8 cellular contexts compared by ENCODE assay signal in genomic region chr11:5691238-5691962, GRCh38. TPM values are rescaled to one million over a fixed set of nuclear protein-coding genes. Genes with fewer than 3 reads are reported as not detected.
DNase-seq lines count a peak whose midpoint lies in the region; ATAC-seq and TF ChIP-seq lines count a peak whose summit lies in the region.
"Not testable (repeated sequence)": the region's sequence is repeated elsewhere in the genome, so short reads cannot be mapped to it uniquely, and the experiment has no call there.
"Had no signal": no experiment of that assay in that cellular context is flagged by ENCODE, and none has a peak within 500 bp of the region (broad histone marks: within the 10 kb centered on the region; RNA-seq: fewer than 3 reads in every experiment).

No MANE protein-coding gene starts in this region.

- peak overlapping the region; percentile 74 for H3K4me3 ChIP-seq in GM12875 (ENCODE audit: low read depth, low read length)
- peak overlapping the region; percentile 36 to 52; a peak in 3 of 4 replicates for H3K4me3 ChIP-seq in SK-N-SH (ENCODE audit: low read depth in 2 of 2, low read length in 1 of 2)
- peak overlapping the region; percentile 64 for H3K4me3 ChIP-seq in coronary artery
- H3K4me3 ChIP-seq in left ventricle myocardium inferior: peak overlapping the region; percentile 65

- not testable (repeated sequence) for TF ChIP-seq RAD21 in SK-N-SH (IDR thresholded peaks at IDR 0.05; ENCODE audit: low read length)

- H3K27ac ChIP-seq in SK-N-SH (ENCODE audit: low read depth in 2 of 2, low read length in 1 of 2): peak overlapping the region; percentile 82 to 92; a peak in 2 of 4 replicates
- H3K27ac ChIP-seq in coronary artery: peak overlapping the region; percentile 85 to 89
- peak overlapping the region; percentile 90 for H3K27ac ChIP-seq in left ventricle myocardium inferior (replicated peaks)

- H3K79me2 ChIP-seq in SK-N-SH (ENCODE audit: insufficient read depth): not testable (repeated sequence)

- not testable (repeated sequence) for H3K4me1 ChIP-seq in SK-N-SH (ENCODE audit: control insufficient read depth in 1 of 2, insufficient read depth in 2 of 2, low read depth in 1 of 2, low read length in 1 of 2)
- H3K4me1 ChIP-seq in left ventricle myocardium inferior: peaks cover 43% of the 10 kb centered on the region

- H3F3A ChIP-seq in SK-N-SH (replicated peaks; ENCODE audit: insufficient read depth): not testable (repeated sequence)

- H3K27ac Mint-ChIP-seq in activated naive CD4-positive, alpha-beta T cell treated with anti-CD3 and anti-CD28 coated beads, Interleukin-2, amount 10 ng/mL, durations not matched to agents 7 days and 5 days: peak overlapping the region; percentile 94
- H3K27ac Mint-ChIP-seq in naive B cell: peak overlapping the region; percentile 95 to 99 (median 96)
- peak overlapping the region; percentile 95 for H3K27ac Mint-ChIP-seq in stimulated activated naive B cell treated with anti-CD40 and anti-IgM and Interleukin-4, amounts not matched to agents 10 μg/mL and 1 μg/mL and 100 μg/mL, for 72 hours

- H3K27me3 ChIP-seq in SK-N-SH (ENCODE audit: insufficient read depth); left ventricle myocardium inferior (ENCODE audit: low read depth): not testable (repeated sequence)

- TF ChIP-seq EP300 in SK-N-SH (IDR thresholded peaks at IDR 0.05; ENCODE audit: borderline replicate concordance in 1 of 2, low read depth in 1 of 2, low read length in 1 of 2): not testable (repeated sequence)

- H3K4me2 ChIP-seq in SK-N-SH: peak overlapping the region; percentile 76

- H3K9me3 ChIP-seq in SK-N-SH; left ventricle myocardium inferior (replicated peaks): not testable (repeated sequence)

- H3K4me3 Mint-ChIP-seq in activated naive CD4-positive, alpha-beta T cell treated with anti-CD3 and anti-CD28 coated beads, Interleukin-2, amount 10 ng/mL, durations not matched to agents 7 days and 5 days: peak overlapping the region; percentile 90
- H3K4me3 Mint-ChIP-seq in naive B cell: peak overlapping the region; percentile 90 to 100 (median 96)
- peak overlapping the region; percentile 88 to 95 for H3K4me3 Mint-ChIP-seq in stimulated activated naive B cell treated with anti-CD40 and anti-IgM and Interleukin-4, amounts not matched to agents 10 μg/mL and 1 μg/mL and 100 μg/mL, for 72 hours

- H2AFZ ChIP-seq in SK-N-SH (ENCODE audit: low read depth): peak overlapping the region; percentile 58; the same call in 1 of the 2 replicates

- not testable (repeated sequence) for TF ChIP-seq CTCF in GM12875 (IDR thresholded peaks at IDR 0.05; ENCODE audit: borderline replicate concordance, insufficient read depth, low read depth, low read length); SK-N-SH (IDR thresholded peaks at IDR 0.05); coronary artery (IDR thresholded peaks at IDR 0.05); left ventricle myocardium inferior (IDR thresholded peaks at IDR 0.05; ENCODE audit: borderline replicate concordance)

- WGBS in SK-N-SH (ENCODE audit: low lambda C conversion rate): 41% methylated on average over 11 of the region's 12 CpGs

- not testable (repeated sequence) for H4K20me1 ChIP-seq in SK-N-SH (ENCODE audit: insufficient read depth)

- not testable (repeated sequence) for H3K27me3 Mint-ChIP-seq in activated naive CD4-positive, alpha-beta T cell treated with anti-CD3 and anti-CD28 coated beads, Interleukin-2, amount 10 ng/mL, durations not matched to agents 7 days and 5 days; naive B cell; stimulated activated naive B cell treated with anti-CD40 and anti-IgM and Interleukin-4, amounts not matched to agents 10 μg/mL and 1 μg/mL and 100 μg/mL, for 72 hours

- intact Hi-C loops in left ventricle myocardium inferior (cut with micrococcal nuclease): not testable (repeated sequence)

- peaks cover 60% of the 10 kb centered on the region for H3K4me1 Mint-ChIP-seq in activated naive CD4-positive, alpha-beta T cell treated with anti-CD3 and anti-CD28 coated beads, Interleukin-2, amount 10 ng/mL, durations not matched to agents 7 days and 5 days
- peaks cover 51 to 68% (median 62%) of the 10 kb centered on the region in 3 donors for H3K4me1 Mint-ChIP-seq in naive B cell
- peaks cover 43 to 67% of the 10 kb centered on the region in 2 donors for H3K4me1 Mint-ChIP-seq in stimulated activated naive B cell treated with anti-CD40 and anti-IgM and Interleukin-4, amounts not matched to agents 10 μg/mL and 1 μg/mL and 100 μg/mL, for 72 hours

- CTCF ChIA-PET in SK-N-SH (lab: Yijun Ruan, JAX): interaction anchor here (0.6 kb wide), 1 partner anchor 867 kb away, joined by 3 read pairs; no protein-coding TSS in a partner anchor
- CTCF ChIA-PET in activated naive CD4-positive, alpha-beta T cell treated with anti-CD3 and anti-CD28 coated beads, Interleukin-2, amount 10 ng/mL, durations not matched to agents 7 days and 5 days (lab: Charles Lee): interaction anchor here (2.0 kb wide), 1 partner anchor 65 kb away, joined by 6 read pairs; no protein-coding TSS in a partner anchor

- not testable (repeated sequence) for H3K9me3 Mint-ChIP-seq in activated naive CD4-positive, alpha-beta T cell treated with anti-CD3 and anti-CD28 coated beads, Interleukin-2, amount 10 ng/mL, durations not matched to agents 7 days and 5 days; naive B cell; stimulated activated naive B cell treated with anti-CD40 and anti-IgM and Interleukin-4, amounts not matched to agents 10 μg/mL and 1 μg/mL and 100 μg/mL, for 72 hours

- H3K9ac ChIP-seq in SK-N-SH: peak overlapping the region; percentile 84; the same call in 1 of the 2 replicates

- not testable (repeated sequence) for ATAC-seq in naive B cell (ENCODE audit: low read depth in 2 of 2); stimulated activated naive B cell treated with anti-CD40 and anti-IgM and Interleukin-4, amounts not matched to agents 10 μg/mL and 1 μg/mL and 100 μg/mL, for 72 hours (replicated peaks)

- H3K36me3 Mint-ChIP-seq in activated naive CD4-positive, alpha-beta T cell treated with anti-CD3 and anti-CD28 coated beads, Interleukin-2, amount 10 ng/mL, durations not matched to agents 7 days and 5 days: peaks cover 43% of the 10 kb centered on the region
- H3K36me3 Mint-ChIP-seq in naive B cell: peaks cover 21 to 31% of the 10 kb centered on the region in 2 donors
- not testable (repeated sequence) for H3K36me3 Mint-ChIP-seq in stimulated activated naive B cell treated with anti-CD40 and anti-IgM and Interleukin-4, amounts not matched to agents 10 μg/mL and 1 μg/mL and 100 μg/mL, for 72 hours

- POLR2A ChIA-PET in SK-N-SH (lab: Yijun Ruan, JAX): not testable (repeated sequence)

- not testable (repeated sequence) for H3K9me2 ChIP-seq in SK-N-SH

- DNase-seq in SK-N-SH; activated naive CD4-positive, alpha-beta T cell treated with anti-CD3 and anti-CD28 coated beads, Interleukin-2, amount 10 ng/mL, durations not matched to agents 7 days and 5 days; coronary artery (ENCODE audit: low spot score); left ventricle myocardium inferior; naive B cell; stimulated activated naive B cell treated with anti-CD40 and anti-IgM and Interleukin-4, amounts not matched to agents 10 μg/mL and 1 μg/mL and 100 μg/mL, for 72 hours: not testable (repeated sequence)

- peaks cover 7 to 12% of the 10 kb centered on the region in 2 experiments for H3K36me3 ChIP-seq in SK-N-SH (replicated peaks in 1 of 2; ENCODE audit: control insufficient read depth in 1 of 2, insufficient read depth in 2 of 2, low read length in 1 of 2)
- not testable (repeated sequence) for H3K36me3 ChIP-seq in left ventricle myocardium inferior

RNA-seq across cellular contexts. Expression of gene TRIM22, which starts 1.8 kb away (rescaled TPM):
- polyA plus RNA-seq in SK-N-SH (2012; rRNA removed) (47.1 and 80.4 TPM in 2 replicates), naive B cell (ENCODE audit: low read depth in 6 of 6) (100 to 1,000 TPM; 178 to 300 (median 241) TPM)
- 45.7 and 47.7 TPM in 2 replicates for polyA plus RNA-seq in SK-N-SH (2012; cell fraction: cytosol; rRNA removed)
- 118 and 211 TPM in 2 replicates for polyA plus RNA-seq in SK-N-SH (2012; cell fraction: nucleus; rRNA removed)
- 16.6 TPM for total RNA-seq in left ventricle myocardium inferior

RNA-seq across cellular contexts. Expression of gene TRIM5, which starts 6.5 kb away (rescaled TPM):
- 22.9 and 29.4 TPM in 2 replicates for polyA plus RNA-seq in SK-N-SH (2012; rRNA removed)
- 25.9 and 27.1 TPM in 2 replicates for polyA plus RNA-seq in SK-N-SH (2012; cell fraction: cytosol; rRNA removed)
- 19.6 and 26.8 TPM in 2 replicates for polyA plus RNA-seq in SK-N-SH (2012; cell fraction: nucleus; rRNA removed)
- 8.4 TPM for total RNA-seq in left ventricle myocardium inferior
- polyA plus RNA-seq in naive B cell (ENCODE audit: low read depth in 6 of 6): 10 to 100 TPM in 1 of 6 donors, 1 to 10 TPM in 5; 5.0 to 10.2 (median 7.9) TPM

RNA-seq across cellular contexts. Expression of gene OR56B1, which starts 44.8 kb away (rescaled TPM):
- polyA plus RNA-seq in SK-N-SH (2012; rRNA removed): not detected in 2 replicates
- not detected in 2 replicates for polyA plus RNA-seq in SK-N-SH (2012; cell fraction: cytosol; rRNA removed)
- not detected in 2 replicates for polyA plus RNA-seq in SK-N-SH (2012; cell fraction: nucleus; rRNA removed)
- not detected for total RNA-seq in left ventricle myocardium inferior
- polyA plus RNA-seq in naive B cell (ENCODE audit: low read depth in 6 of 6): under 1 TPM in 5 of 6 donors, not detected in 1; 0.16 to 0.32 (median 0.18) TPM
- total RNA-seq: mucosa of gallbladder had no signal
